Comparison of ENCODE assay signal across 7 cellular contexts in genomic region chr19:17165715-17166114, GRCh38.
"Had no signal": no experiment of that assay in that cellular context is flagged by ENCODE, and none has a peak within 500 bp of the region (broad histone marks: within the 10 kb centered on the region; RNA-seq: fewer than 3 reads in every experiment).

No MANE protein-coding gene starts in this region.

- H3K27me3 Mint-ChIP-seq: IgD-negative memory B cell had no signal

- H3K4me3 Mint-ChIP-seq: IgD-negative memory B cell had no signal

- H3K4me2 ChIP-seq: KMS-11 had no signal

- H3K9me3 Mint-ChIP-seq: IgD-negative memory B cell had no signal

- FAIRE-seq: HTR-8/SVneo had no signal

- H3K9ac ChIP-seq: KMS-11 had no signal

- H3K27ac ChIP-seq: HL-60, KMS-11 had no signal

- H3K27ac Mint-ChIP-seq: IgD-negative memory B cell had no signal

- DNase-seq: IMR-90, KBM-7, KG1 had no signal
